ENCODE assay signal across 27 cellular contexts in genomic region chr1:5220881-5221280, GRCh38.
"Had no signal": no experiment of that assay in that cellular context is flagged by ENCODE, and none has a peak within 500 bp of the region (broad histone marks: within the 10 kb centered on the region; RNA-seq: fewer than 3 reads in every experiment).

No MANE protein-coding gene starts in this region.

- H3K27me3 ChIP-seq: body of pancreas, MG63 had no signal

- ATAC-seq: activated CD8-positive, alpha-beta T cell treated with anti-CD3 and anti-CD28 coated beads, Interleukin-2, amount 10 ng/mL, durations not matched to agents 7 days and 5 days; activated naive CD4-positive, alpha-beta T cell treated with anti-CD3 and anti-CD28 coated beads, Interleukin-2, amount 50 U/mL, for 72 hours; body of pancreas; K562 had no signal

- H3K4me3 Mint-ChIP-seq: activated CD4-positive, alpha-beta T cell treated with anti-CD3 and anti-CD28 coated beads, Interleukin-2, amount 10 ng/mL, durations not matched to agents 24 days and 14 days; activated CD8-positive, alpha-beta T cell treated with anti-CD3 and anti-CD28 coated beads, Interleukin-2, amount 10 ng/mL, durations not matched to agents 7 days and 5 days; activated naive CD4-positive, alpha-beta T cell treated with anti-CD3 and anti-CD28 coated beads for 36 hours; activated T-cell treated with anti-CD3 and anti-CD28 coated beads, Interleukin-2, amount 50 U/mL, for 24 hours; activated T-helper 1 cell treated with anti-CD3 and anti-CD28 coated beads, Interleukin-12 subunit alpha, Interleukin-12 subunit beta, Interleukin-2, Interleukin-4 antibody, amounts not matched to agents 30 ng/mL and 10 ng/mL and 1 ng/mL, durations not matched to agents 14 hours and 24 hours and 36 hours had no signal

- H3K27ac Mint-ChIP-seq: activated CD4-positive, alpha-beta T cell treated with anti-CD3 and anti-CD28 coated beads, Interleukin-2, amount 10 ng/mL, durations not matched to agents 24 days and 14 days; activated CD8-positive, alpha-beta T cell treated with anti-CD3 and anti-CD28 coated beads, Interleukin-2, amount 10 ng/mL, durations not matched to agents 7 days and 5 days; activated naive CD4-positive, alpha-beta T cell treated with anti-CD3 and anti-CD28 coated beads for 36 hours; activated naive CD4-positive, alpha-beta T cell treated with anti-CD3 and anti-CD28 coated beads, Interleukin-2, amount 50 U/mL, for 72 hours; activated T-cell treated with anti-CD3 and anti-CD28 coated beads, Interleukin-2, amount 50 U/mL, for 24 hours; activated T-helper 1 cell treated with anti-CD3 and anti-CD28 coated beads, Interleukin-12 subunit alpha, Interleukin-12 subunit beta, Interleukin-2, Interleukin-4 antibody, amounts not matched to agents 30 ng/mL and 10 ng/mL and 1 ng/mL, durations not matched to agents 14 hours and 24 hours and 36 hours had no signal

- H3K4me1 Mint-ChIP-seq: activated CD4-positive, alpha-beta T cell treated with anti-CD3 and anti-CD28 coated beads, Interleukin-2, amount 10 ng/mL, durations not matched to agents 24 days and 14 days had no signal

- H3K36me3 ChIP-seq: adrenal gland, breast epithelium, MG63, SJCRH30 had no signal

- H3K9me3 ChIP-seq: adrenal gland, body of pancreas, breast epithelium, MG63, SJCRH30 had no signal

- DNase-seq: activated CD4-positive, alpha-beta T cell treated with anti-CD3 and anti-CD28 coated beads, Interleukin-2, amount 50 U/mL, for 48 hours; activated CD8-positive, alpha-beta T cell treated with anti-CD3 and anti-CD28 coated beads, Interleukin-2, amount 10 ng/mL, durations not matched to agents 7 days and 5 days; activated gamma-delta T cell treated with Interleukin-2 at 50 U/mL for 16 hours; activated naive CD4-positive, alpha-beta T cell treated with anti-CD3 and anti-CD28 coated beads for 36 hours; activated T-cell treated with anti-CD3 and anti-CD28 coated beads, Interleukin-2, amount 50 U/mL, for 24 hours; adrenal gland; body of pancreas; cerebellar nuclear complex; Kasumi-1; MG63; NCI-H1105; NCI-H1417 treated with DMSO at 0.1 percent for 48 hours; NCI-H187 treated with DMSO at 0.1 percent for 48 hours; NCI-H2081; NCI-H345; NCI-H526 treated with DMSO at 0.1 percent for 48 hours; NCI-H774; NK-92 treated with Interleukin-12 subunit alpha and Interleukin-12 subunit beta, amount 100 ng/mL, for 24 hours; OCI-M1; SHP77; SJCRH30 had no signal

- H3K27ac ChIP-seq: adrenal gland, body of pancreas, breast epithelium, SJCRH30, SK-N-MC had no signal

- H3K4me1 ChIP-seq: adrenal gland, body of pancreas, breast epithelium, SJCRH30 had no signal

- H3K9me3 Mint-ChIP-seq: activated CD4-positive, alpha-beta T cell treated with anti-CD3 and anti-CD28 coated beads, Interleukin-2, amount 10 ng/mL, durations not matched to agents 24 days and 14 days; activated naive CD4-positive, alpha-beta T cell treated with anti-CD3 and anti-CD28 coated beads for 36 hours; activated naive CD4-positive, alpha-beta T cell treated with anti-CD3 and anti-CD28 coated beads, Interleukin-2, amount 50 U/mL, for 72 hours; activated T-cell treated with anti-CD3 and anti-CD28 coated beads, Interleukin-2, amount 50 U/mL, for 24 hours; activated T-helper 1 cell treated with anti-CD3 and anti-CD28 coated beads, Interleukin-12 subunit alpha, Interleukin-12 subunit beta, Interleukin-2, Interleukin-4 antibody, amounts not matched to agents 30 ng/mL and 10 ng/mL and 1 ng/mL, durations not matched to agents 14 hours and 24 hours and 36 hours had no signal

- H3K36me3 Mint-ChIP-seq: activated naive CD4-positive, alpha-beta T cell treated with anti-CD3 and anti-CD28 coated beads, Interleukin-2, amount 50 U/mL, for 72 hours had no signal

- H3K4me3 ChIP-seq: adrenal gland, body of pancreas, breast epithelium, K562, MG63, SJCRH30, SK-N-MC had no signal
